ENCODE assay signal across 15 cellular contexts in the genomic region with DNA sequence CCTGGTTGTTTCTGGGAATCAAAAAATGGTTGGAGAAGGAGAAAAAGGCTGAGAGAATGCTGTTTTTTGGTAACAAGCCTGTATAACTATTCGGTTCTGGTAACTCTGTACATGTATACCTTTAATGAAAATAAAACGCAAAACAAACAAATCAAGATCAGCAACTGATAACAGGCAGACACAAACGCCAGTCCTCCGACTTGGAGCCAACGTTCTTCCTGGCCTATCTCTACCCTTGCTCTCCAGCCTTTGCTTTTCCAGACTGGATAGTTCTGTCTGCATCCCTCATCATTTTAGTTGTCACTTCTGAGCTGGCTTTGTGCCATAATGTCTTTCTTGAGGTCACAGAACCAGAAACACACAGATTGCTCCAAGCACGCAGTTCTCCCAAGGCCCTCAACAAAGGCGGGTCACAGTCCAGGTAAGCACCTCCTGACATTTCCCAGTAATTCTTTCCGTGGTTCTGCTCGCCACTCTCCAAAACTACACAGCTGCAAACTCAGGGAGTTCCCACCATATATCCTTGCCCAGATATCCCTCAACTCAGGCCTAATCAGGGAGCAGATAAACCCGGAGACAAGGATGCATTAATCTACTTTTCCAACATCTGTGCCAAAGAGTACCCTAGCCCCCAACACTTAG. TPM values are rescaled to one million over a fixed set of nuclear protein-coding genes. Genes with fewer than 3 reads are reported as not detected.
DNase-seq lines count a peak whose midpoint lies in the region; ATAC-seq and TF ChIP-seq lines count a peak whose summit lies in the region.
"Had no signal": no experiment of that assay in that cellular context is flagged by ENCODE, and none has a peak within 500 bp of the region (broad histone marks: within the 10 kb centered on the region; RNA-seq: fewer than 3 reads in every experiment).

No MANE protein-coding gene starts in this region.

- H3K27me3 ChIP-seq in aorta (ENCODE audit: control insufficient read depth in 1 of 2, insufficient read depth in 2 of 2, low read length in 1 of 2) (no peaks in the 10 kb centered on the region), HAP-1 (ENCODE audit: low read depth) (no peaks in the 10 kb centered on the region)

- H3K9me2 ChIP-seq in OCI-LY7 (ENCODE audit: insufficient read depth, low read length), result no peaks in the 10 kb centered on the region

- H3K9me3 ChIP-seq in OCI-LY7 (ENCODE audit: low read length) (no peaks in the 10 kb centered on the region), mucosa of descending colon (no peaks in the 10 kb centered on the region), aorta (ENCODE audit: control insufficient read depth, low read length) (no peaks in the 10 kb centered on the region), HAP-1 (no peaks in the 10 kb centered on the region)
- H3K9me3 ChIP-seq: Caco-2 had no signal

- no peak overlapping the region for H3K4me2 ChIP-seq in OCI-LY7 (ENCODE audit: low read length)

- H3K36me3 ChIP-seq in OCI-LY7 (ENCODE audit: insufficient read depth, low read length) (peaks cover 19% of the 10 kb centered on the region), mucosa of descending colon (ENCODE audit: low read depth) (no peaks in the 10 kb centered on the region), aorta (ENCODE audit: control insufficient read depth in 1 of 2, insufficient read depth in 2 of 2, low read length in 1 of 2) (no peaks in the 10 kb centered on the region), HAP-1 (replicated peaks) (no peaks in the 10 kb centered on the region)

- no peak overlapping the region for H2AFZ ChIP-seq in OCI-LY7 (ENCODE audit: low read length)

- no peak for TF ChIP-seq CTCF in OCI-LY7 (conservative IDR thresholded peaks at IDR 0.05; ENCODE audit: low read length)
- TF ChIP-seq CTCF in mucosa of descending colon (IDR thresholded peaks at IDR 0.05), result no peak

- CTCF ChIA-PET in OCI-LY7 (lab: Charles Lee; ENCODE audit: unreplicated experiment), result no interaction called here

- in situ Hi-C loops in HAP-1 (cut with MboI; ENCODE audit: low sequenced_read_pairs), result no loop called here

- H4K20me1 ChIP-seq in OCI-LY7 (ENCODE audit: insufficient read depth, low read length), result no peaks in the 10 kb centered on the region

- WGBS in aorta, 2 donors, result 43 to 44% methylated on average over 10 of the region's 10 CpGs

- ATAC-seq in mucosa of descending colon (peak; percentile 47), aorta (ENCODE audit: low FRiP score) (no peak), GM21529 (IDR thresholded peaks at IDR 0.05; ENCODE audit: unreplicated experiment) (no peak)

- BruUV-seq in OCI-LY7 (replicated peaks; lab: Mats Ljungman, UMichigan), result TSS peak; percentile 33

- POLR2A ChIA-PET in OCI-LY7 (lab: Charles Lee), result interaction anchor here (0.6 kb wide), 1 partner anchor 33 kb away, joined by 3 read pairs; no protein-coding TSS in a partner anchor

- H3K27ac ChIP-seq in OCI-LY7 (ENCODE audit: low read depth, low read length, poor library complexity, severe bottlenecking) (no peak overlapping the region), aorta (ENCODE audit: low read depth in 1 of 2, low read length in 2 of 2) (peak overlapping the region in 1 of 2 donors; percentile 26)
- H3K27ac ChIP-seq: RWPE1 had no signal

- H3K4me1 ChIP-seq in OCI-LY7 (ENCODE audit: insufficient read depth, low read length, poor library complexity, severe bottlenecking) (peaks cover 33% of the 10 kb centered on the region), mucosa of descending colon (ENCODE audit: low read depth) (no peaks in the 10 kb centered on the region), aorta (ENCODE audit: control insufficient read depth in 1 of 2, insufficient read depth in 2 of 2, low read length in 2 of 2) (no peaks in the 10 kb centered on the region), HAP-1 (no peaks in the 10 kb centered on the region)
- H3K4me1 ChIP-seq: Caco-2 had no signal

- H3K4me3 ChIP-seq in OCI-LY7 (ENCODE audit: low read depth, low read length, poor library complexity, severe bottlenecking) (no peak overlapping the region), mucosa of descending colon (no peak overlapping the region), aorta (ENCODE audit: low read length in 2 of 2) (no peak overlapping the region), HAP-1 (no peak overlapping the region)

- DNase-seq in activated effector memory CD4-positive, alpha-beta T cell treated with anti-CD3 and anti-CD28 coated beads, Interleukin-2, amount 50 U/mL, for 16 hours, result peak; percentile 34
- DNase-seq in activated effector memory CD4-positive, alpha-beta T cell treated with Interleukin-2 at 50 U/mL for 16 hours, result no peak
- DNase-seq in OCI-LY7 (ENCODE audit: low spot score), result no peak
- DNase-seq in mucosa of descending colon, result no peak
- peak; percentile 13 to 28 for DNase-seq in aorta
- DNase-seq in NCI-H187 treated with DMSO at 0.1 percent for 48 hours (lab: John Stamatoyannopoulos, UW), result no peak
- DNase-seq in HAP-1 (ENCODE audit: low spot score in 2 of 2), result no peak
- DNase-seq: Caco-2, H7, KBM-7, NCI-H1048, NCI-H146 had no signal

- intact Hi-C loops in OCI-LY7 (cut with micrococcal nuclease; ENCODE audit: unreplicated experiment) (no loop called here), mucosa of descending colon (cut with DNase I, micrococcal nuclease) (no loop called here), aorta (cut with DNase I) (no loop called here)

- peaks cover 4% of the 10 kb centered on the region; the same call in 1 of the 2 replicates for H3K79me2 ChIP-seq in OCI-LY7 (ENCODE audit: insufficient read depth, low read depth, low read length)

RNA-seq across cellular contexts. Expression of gene HIP1, which starts 20.2 kb away (rescaled TPM):
- total RNA-seq in OCI-LY7 (2014; rRNA removed; shearing (Covaris generic)), result 15.0 and 15.8 TPM in 2 replicates
- total RNA-seq in OCI-LY7 (2022) (27.8 and 30.5 TPM in 2 replicates), mucosa of descending colon (10 to 100 TPM in 1 of 3 donors, 1 to 10 TPM in 2; 5.7 to 14.2 (median 6.7) TPM), aorta (10 to 100 TPM; 56.8 to 87.9 TPM)
- 10 to 100 TPM; 10.6 to 29.7 TPM for polyA plus RNA-seq in aorta

RNA-seq across cellular contexts. Expression of gene CCL26, which starts 53.5 kb away (rescaled TPM):
- total RNA-seq in OCI-LY7 (2014; rRNA removed; shearing (Covaris generic)), result not detected in 2 replicates
- total RNA-seq in OCI-LY7 (2022), result not detected in 2 replicates
- 1 to 10 TPM in 1 of 3 donors, under 1 TPM in 1, not detected in 1; 0.84 to 1.1 TPM for total RNA-seq in mucosa of descending colon
- 1 to 10 TPM in 1 of 2 donors, not detected in 1; 1.9 TPM for total RNA-seq in aorta
- 1 to 10 TPM in 1 of 2 donors, not detected in 1; 2.0 TPM for polyA plus RNA-seq in aorta
- total RNA-seq: Caco-2, SK-MEL-5 had no signal

Comparison
In these comparisons a context has a peak if more than half of its experiments do, and no peak if none do; other contexts are left out.
1. DNase-seq: peak in activated effector memory CD4-positive, alpha-beta T cell treated with anti-CD3 and anti-CD28 coated beads, Interleukin-2, amount 50 U/mL, for 16 hours (single experiment) and aorta (2 of 2); none in activated effector memory CD4-positive, alpha-beta T cell treated with Interleukin-2 at 50 U/mL for 16 hours (single experiment), OCI-LY7 (single experiment), mucosa of descending colon (0 of 3), NCI-H187 treated with DMSO at 0.1 percent for 48 hours (single experiment) and HAP-1 (0 of 2).